ENCODE assay signal across 1 cellular context in genomic region chrX:72304877-72305276, GRCh38.
TF ChIP-seq lines count a peak whose summit lies in the region.

No MANE protein-coding gene starts in this region.

TF ChIP-seq in GM23338, 12 proteins besides CTCF, POLR2A, EP300 and RAD21:
- TF ChIP-seq ZNF462 (CRISPR knock-in tag; IDR thresholded peaks at IDR 0.05) (no peak), EZH2 (IDR thresholded peaks at IDR 0.05; ENCODE audit: low read depth, unreplicated experiment) (peak; percentile 77)
